8 cellular contexts compared by ENCODE assay signal in genomic region chr12:92141585-92142244, GRCh38. TPM values are rescaled to one million over a fixed set of nuclear protein-coding genes. Genes with fewer than 3 reads are reported as not detected.
A peak's percentile ranks its signal among the peaks of the same experiment; 100 is the strongest.
DNase-seq lines count a peak whose midpoint lies in the region; ATAC-seq and TF ChIP-seq lines count a peak whose summit lies in the region.

No MANE protein-coding gene starts in this region.

- peak overlapping the region; percentile 91 for H3K4me2 ChIP-seq in neural cell (ENCODE audit: low read length)

- H3K36me3 ChIP-seq in neural cell (ENCODE audit: insufficient read depth, low read length), result peaks cover 9% of the 10 kb centered on the region

- H3K9me2 ChIP-seq in neural cell (ENCODE audit: insufficient read depth, low read length), result no peaks in the 10 kb centered on the region

- TF ChIP-seq CTCF in LNCaP clone FGC (IDR thresholded peaks at IDR 0.05; ENCODE audit: control insufficient read depth, extremely low read depth, insufficient read depth) (no peak), neural cell (IDR thresholded peaks at IDR 0.05; ENCODE audit: poor library complexity, severe bottlenecking) (no peak)

- H3K79me2 ChIP-seq in neural cell (replicated peaks; ENCODE audit: insufficient read depth, low read length), result peaks cover 88% of the 10 kb centered on the region

- H3K9me3 ChIP-seq in neural cell (ENCODE audit: low read length), result no peaks in the 10 kb centered on the region

- H3K27me3 ChIP-seq in neural cell (ENCODE audit: insufficient read depth, low read depth, low read length), result no peaks in the 10 kb centered on the region

- ATAC-seq in GM21526 (IDR thresholded peaks at IDR 0.05; ENCODE audit: low FRiP score, unreplicated experiment), result no peak

- no peak overlapping the region for H2AFZ ChIP-seq in neural cell (ENCODE audit: low read depth, low read length)

- no peak for TF ChIP-seq EP300 in neural cell (conservative IDR thresholded peaks at IDR 0.05; ENCODE audit: poor library complexity, severe bottlenecking)

- H3K27ac ChIP-seq in neural cell (ENCODE audit: low read length), result no peak overlapping the region

- peaks cover 16% of the 10 kb centered on the region for H4K20me1 ChIP-seq in neural cell (ENCODE audit: insufficient read depth)

- H3F3A ChIP-seq in neural cell (ENCODE audit: insufficient read depth, low read length, poor library complexity, severe bottlenecking), result no peaks in the 10 kb centered on the region

- H3K9ac ChIP-seq in neural cell (ENCODE audit: low read length), result peak overlapping the region; percentile 91

- peak; percentile 51 for DNase-seq in DMS53 treated with DMSO at 0.1 percent for 48 hours (lab: John Stamatoyannopoulos, UW; ENCODE audit: unreplicated experiment)
- no peak for DNase-seq in LNCaP clone FGC (ENCODE audit: low read depth)
- DNase-seq in dermis blood vessel endothelial cell, result peak; percentile 87
- DNase-seq in posterior vena cava (ENCODE audit: low spot score), result no peak
- DNase-seq in NCI-H1930 (lab: John Stamatoyannopoulos, UW), result no peak
- DNase-seq in DMS114 treated with DMSO at 0.1 percent for 48 hours (lab: John Stamatoyannopoulos, UW; ENCODE audit: unreplicated experiment), result no peak

- TF ChIP-seq RAD21 in neural cell (conservative IDR thresholded peaks at IDR 0.05), result no peak

- intact Hi-C loops in posterior vena cava (cut with DNase I), result loop anchor here (10.0 kb wide), 3 partner anchors 327 to 757 kb away; no protein-coding TSS in a partner anchor

- H3K4me3 ChIP-seq in LNCaP clone FGC (ENCODE audit: low read depth, low read length) (peak overlapping the region; percentile 78), neural cell (ENCODE audit: low read length) (peak overlapping the region; percentile 87)

TF ChIP-seq in neural cell, 6 proteins besides CTCF, POLR2A, EP300 and RAD21:
- TF ChIP-seq POLR2AphosphoS5 (IDR thresholded peaks at IDR 0.05), result no peak
- TF ChIP-seq MXI1 (conservative IDR thresholded peaks at IDR 0.05; ENCODE audit: poor library complexity, severe bottlenecking), result no peak
- no peak for TF ChIP-seq TAF1 (IDR thresholded peaks at IDR 0.05; ENCODE audit: low read depth)

RNA-seq across cellular contexts. Expression of gene BTG1, which starts 3.9 kb away (rescaled TPM):
- total RNA-seq in dermis blood vessel endothelial cell, result 32.3 and 40.9 TPM in 2 replicates
- polyA plus RNA-seq in neural cell, result 12.5 and 12.9 TPM in 2 replicates
- polyA minus RNA-seq in neural cell, result 25.8 and 30.7 TPM in 2 replicates
- 10 to 100 TPM; 78.5 to 81.8 TPM for total RNA-seq in posterior vena cava

Comparison
In these comparisons a context has a peak if more than half of its experiments do, and no peak if none do; other contexts are left out.
1. DNase-seq: peak in DMS53 treated with DMSO at 0.1 percent for 48 hours (single experiment) and dermis blood vessel endothelial cell (single experiment); none in LNCaP clone FGC (single experiment), posterior vena cava (single experiment), NCI-H1930 (0 of 2) and DMS114 treated with DMSO at 0.1 percent for 48 hours (single experiment).